12 cellular contexts compared by ENCODE assay signal in genomic region chr3:62803276-62803675, GRCh38.
"Had no signal": no experiment of that assay in that cellular context is flagged by ENCODE, and none has a peak within 500 bp of the region (broad histone marks: within the 10 kb centered on the region; RNA-seq: fewer than 3 reads in every experiment).

No MANE protein-coding gene starts in this region.

- DNase-seq: activated CD4-positive, alpha-beta memory T cell treated with anti-CD3 and anti-CD28 coated beads for 36 hours; activated gamma-delta T cell; activated T-cell treated with anti-CD3 and anti-CD28 coated beads, Interleukin-2, amount 50 U/mL, for 48 hours; brain microvascular endothelial cell; dermis blood vessel endothelial cell; lower lobe of right lung; naive thymus-derived CD4-positive, alpha-beta T cell; right cardiac atrium; stimulated activated CD4-positive, alpha-beta T cell treated with anti-CD3 and anti-CD28 coated beads, Interleukin-1b, Interleukin-23, amount 100 ng/mL, for 48 hours; trophoblast cell had no signal

- ATAC-seq: esophagus mucosa; lower lobe of right lung; naive thymus-derived CD4-positive, alpha-beta T cell; right cardiac atrium; stimulated activated memory B cell treated with anti-CD40 and anti-IgM and Interleukin-4, amounts not matched to agents 10 μg/mL and 1 μg/mL and 100 μg/mL, for 72 hours had no signal

- H3K27ac ChIP-seq: brain microvascular endothelial cell, lower lobe of right lung had no signal

- H3K4me3 ChIP-seq: lower lobe of right lung had no signal

- H3K9me3 ChIP-seq: lower lobe of right lung had no signal

- H3K27me3 ChIP-seq: brain microvascular endothelial cell had no signal

- H3K36me3 ChIP-seq: brain microvascular endothelial cell, lower lobe of right lung had no signal
